Comparison of ENCODE assay signal across 32 cellular contexts in the genomic region with DNA sequence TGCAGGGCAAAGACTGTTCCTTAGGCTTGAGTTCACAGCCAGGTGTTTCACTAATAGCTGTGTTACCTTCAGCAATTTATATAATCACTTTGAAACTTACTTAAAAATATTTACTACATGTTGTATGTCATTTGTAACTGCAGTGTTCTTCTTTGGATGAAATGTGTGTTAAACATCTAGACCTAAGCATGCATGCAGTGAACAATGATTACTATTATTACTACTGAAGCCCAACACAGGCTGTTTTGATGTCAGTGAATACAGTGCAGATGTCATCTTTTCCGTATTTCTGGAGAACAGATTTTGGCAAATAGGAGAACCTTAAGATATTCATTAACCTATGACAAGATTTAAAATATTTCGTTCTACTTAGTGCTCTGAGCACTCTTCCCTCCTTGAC.
"Had no signal": no experiment of that assay in that cellular context is flagged by ENCODE, and none has a peak within 500 bp of the region (broad histone marks: within the 10 kb centered on the region; RNA-seq: fewer than 3 reads in every experiment).

No MANE protein-coding gene starts in this region.

- H3K27ac ChIP-seq: body of pancreas, breast epithelium, cardiac muscle cell, colonic mucosa, esophagus muscularis mucosa, foreskin keratinocyte, gastrocnemius medialis, WERI-Rb-1 had no signal

- H3K4me3 ChIP-seq: body of pancreas, breast epithelium, cardiac muscle cell, colonic mucosa, esophagus muscularis mucosa, gastrocnemius medialis had no signal

- H3K4me1 Mint-ChIP-seq: activated T-helper 17 cell treated with anti-CD3 and anti-CD28 coated beads, Interleukin-2, amount 50 U/mL, for 72 hours; T-helper 17 cell had no signal

- H3K27me3 ChIP-seq: body of pancreas, breast epithelium, cardiac muscle cell, colonic mucosa, esophagus muscularis mucosa, gastrocnemius medialis had no signal

- H3K9me3 Mint-ChIP-seq: activated B cell treated with CpG ODN at 0.5 μM for 24 hours; activated CD8-positive, alpha-beta T cell treated with anti-CD3 and anti-CD28 coated beads for 36 hours; activated T-helper 17 cell treated with anti-CD3 and anti-CD28 coated beads, Interleukin-2, amount 50 U/mL, for 72 hours; T-cell; T-helper 2 cell treated with Interferon-gamma antibody and Interleukin-4, amounts not matched to agents 5 μg/mL and 100 μg/mL, for 36 hours had no signal

- H3K27ac Mint-ChIP-seq: activated B cell treated with CpG ODN at 0.5 μM for 24 hours; activated CD8-positive, alpha-beta T cell treated with anti-CD3 and anti-CD28 coated beads for 36 hours; activated naive CD8-positive, alpha-beta T cell; activated T-helper 17 cell treated with anti-CD3 and anti-CD28 coated beads, Interleukin-2, amount 50 U/mL, for 72 hours; T-cell; T-helper 17 cell; T-helper 2 cell treated with Interferon-gamma antibody and Interleukin-4, amounts not matched to agents 5 μg/mL and 100 μg/mL, for 36 hours had no signal

- H3K36me3 ChIP-seq: breast epithelium, cardiac muscle cell, colonic mucosa, esophagus muscularis mucosa, gastrocnemius medialis, WERI-Rb-1 had no signal

- DNase-seq: activated B cell treated with CpG ODN at 0.5 μM for 24 hours; activated CD4-positive, alpha-beta T cell treated with anti-CD3 and anti-CD28 coated beads for 48 hours; activated CD4-positive, alpha-beta T cell treated with anti-CD3 and anti-CD28 coated beads, Interleukin-2, amount 50 U/mL, for 1 hour; activated CD4-positive, alpha-beta T cell treated with anti-CD3 and anti-CD28 coated beads, Interleukin-2, amount 50 U/mL, for 48 hours; activated CD8-positive, alpha-beta memory T cell treated with anti-CD3 and anti-CD28 coated beads for 24 hours; activated CD8-positive, alpha-beta T cell treated with anti-CD3 and anti-CD28 coated beads for 36 hours; activated effector memory CD4-positive, alpha-beta T cell treated with Interleukin-2 at 50 U/mL for 16 hours; activated gamma-delta T cell treated with Interleukin-2 at 50 U/mL for 16 hours; activated naive CD4-positive, alpha-beta T cell treated with anti-CD3 and anti-CD28 coated beads, Interleukin-2, amount 50 U/mL, for 16 hours; activated naive CD4-positive, alpha-beta T cell treated with Interleukin-2 at 50 U/mL for 16 hours; activated T-cell treated with anti-CD3 and anti-CD28 coated beads, Interleukin-2, amount 50 U/mL, for 4 hours; amniotic stem cell; aorta; body of pancreas; central memory CD4-positive, alpha-beta T cell; cerebellar nuclear complex; colonic mucosa; effector memory CD4-positive, alpha-beta T cell; erythroblast; foreskin keratinocyte; gastrocnemius medialis; head of caudate nucleus; T-cell; T-helper 17 cell; T1000; WERI-Rb-1 had no signal

- H3K4me1 ChIP-seq: body of pancreas, breast epithelium, colonic mucosa, foreskin keratinocyte, gastrocnemius medialis had no signal

- H3K36me3 Mint-ChIP-seq: activated naive CD8-positive, alpha-beta T cell; T-cell had no signal

- H3K9me3 ChIP-seq: body of pancreas, breast epithelium, colonic mucosa, esophagus muscularis mucosa, gastrocnemius medialis had no signal

- H3K4me3 Mint-ChIP-seq: activated B cell treated with CpG ODN at 0.5 μM for 24 hours; activated CD8-positive, alpha-beta T cell treated with anti-CD3 and anti-CD28 coated beads for 36 hours; activated naive CD8-positive, alpha-beta T cell; activated T-cell treated with anti-CD3 and anti-CD28 coated beads, Interleukin-2, amount 50 U/mL, for 4 hours; activated T-helper 17 cell treated with anti-CD3 and anti-CD28 coated beads, Interleukin-2, amount 50 U/mL, for 72 hours; T-cell; T-helper 17 cell; T-helper 2 cell treated with Interferon-gamma antibody and Interleukin-4, amounts not matched to agents 5 μg/mL and 100 μg/mL, for 36 hours had no signal
